ENCODE assay signal across 8 cellular contexts in the genomic region with DNA sequence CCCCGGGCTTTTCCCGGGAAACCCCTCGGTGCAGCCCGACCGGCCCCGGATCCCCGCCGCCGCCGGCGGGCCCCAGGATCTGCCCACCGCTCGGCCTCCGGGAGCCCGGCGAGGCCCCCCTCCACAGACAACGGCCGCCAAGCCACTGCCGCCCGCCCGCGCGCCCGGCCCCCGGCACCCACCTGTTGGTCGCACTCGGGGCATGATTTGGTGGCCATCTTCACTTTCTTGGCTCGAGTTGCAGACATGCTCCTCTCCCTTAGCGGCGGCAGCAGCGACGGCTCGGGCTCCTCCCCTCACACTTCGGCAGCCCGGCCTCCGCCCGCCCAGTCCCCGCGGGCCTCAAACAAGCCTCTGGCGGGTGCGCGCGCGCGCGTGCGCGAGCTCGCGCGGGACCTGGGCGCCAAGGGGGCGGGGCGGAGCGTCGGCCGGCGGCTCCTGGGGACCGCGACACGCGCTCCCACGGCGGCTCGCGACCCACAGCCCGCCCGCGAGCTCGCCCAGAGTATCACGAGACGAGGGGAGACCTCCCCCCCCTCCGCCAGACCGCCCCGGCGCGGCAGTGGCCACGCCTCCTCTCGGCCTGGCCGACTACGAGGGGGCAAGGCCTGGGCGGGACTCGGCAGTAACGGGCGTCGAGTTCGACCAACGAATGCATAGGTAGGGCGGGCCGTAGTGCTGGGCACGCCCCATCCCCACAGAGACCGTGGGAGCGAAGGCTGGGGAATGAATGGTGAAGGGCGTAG. TPM values are rescaled to one million over a fixed set of nuclear protein-coding genes. Genes with fewer than 3 reads are reported as not detected.
A peak's percentile ranks its signal among the peaks of the same experiment; 100 is the strongest.
DNase-seq lines count a peak whose midpoint lies in the region; ATAC-seq lines count a peak whose summit lies in the region.

A gene with protein sequence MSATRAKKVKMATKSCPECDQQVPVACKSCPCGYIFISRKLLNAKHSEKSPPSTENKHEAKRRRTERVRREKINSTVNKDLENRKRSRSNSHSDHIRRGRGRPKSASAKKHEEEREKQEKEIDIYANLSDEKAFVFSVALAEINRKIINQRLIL (minus strand): TSS at position 279 of the 746 bp plus-strand sequence. CDS start 31 bp downstream, at position 248.

- WGBS in mesenchymal stem cell = under 1% methylated on average over 57 of the region's 94 CpGs

- H2AK5ac ChIP-seq in mesenchymal stem cell (ENCODE audit: low read length, severe bottlenecking) = no peak within 1 kb of the TSS

- H3K18ac ChIP-seq in mesenchymal stem cell (ENCODE audit: low read depth in 1 of 2, low read length in 2 of 2) = peak within 1 kb of the TSS; percentile 58 to 62

- peak within 1 kb of the TSS; percentile 55 to 92 for H3K14ac ChIP-seq in mesenchymal stem cell (ENCODE audit: low read length in 2 of 2)

- H2BK5ac ChIP-seq in mesenchymal stem cell (ENCODE audit: low read depth, low read length, poor library complexity, severe bottlenecking) = peak within 1 kb of the TSS; percentile 76

- no peak within 1 kb of the TSS for H4K8ac ChIP-seq in mesenchymal stem cell (ENCODE audit: low read length)

- peak; percentile 96 for ATAC-seq in GM19468 (IDR thresholded peaks at IDR 0.05; ENCODE audit: extremely low read depth, unreplicated experiment)

- peak within 1 kb of the TSS; percentile 91 for H3K4ac ChIP-seq in mesenchymal stem cell (ENCODE audit: low read depth in 1 of 2, low read length in 2 of 2)

- peak; percentile 70 for DNase-seq in CMK (ENCODE audit: low read depth)
- DNase-seq in HS-5 (ENCODE audit: low read depth) = peak; percentile 37
- peak; percentile 83 for DNase-seq in NK-92 treated with Interleukin-12 subunit alpha and Interleukin-12 subunit beta, amount 100 ng/mL, for 24 hours (lab: John Stamatoyannopoulos, UW)
- peak; percentile 95 for DNase-seq in activated CD8-positive, alpha-beta memory T cell treated with anti-CD3 and anti-CD28 coated beads for 24 hours
- peak; percentile 81 to 87 (median 85) for DNase-seq in effector memory CD4-positive, alpha-beta T cell
- DNase-seq in mesenchymal stem cell = peak; percentile 96
- DNase-seq in stimulated activated CD8-positive, alpha-beta memory T cell treated with anti-CD3 and anti-CD28 coated beads, Interleukin-12 subunit alpha, Interleukin-12 subunit beta, amount 100 ng/mL, for 4 hours (ENCODE audit: low read depth) = peak; percentile 84

- peak within 1 kb of the TSS; percentile 98 for H2BK120ac ChIP-seq in mesenchymal stem cell (ENCODE audit: low read depth, low read length)

- no peak within 1 kb of the TSS for H3K23ac ChIP-seq in mesenchymal stem cell (ENCODE audit: low read length in 2 of 2)

- H3K9ac ChIP-seq in mesenchymal stem cell (ENCODE audit: low read length) = peak within 1 kb of the TSS; percentile 94

- no peaks in the 10 kb centered on the region for H3K36me3 ChIP-seq in effector memory CD4-positive, alpha-beta T cell (ENCODE audit: control insufficient read depth, insufficient read depth, low read length)
- no peaks in the 10 kb centered on the region for H3K36me3 ChIP-seq in mesenchymal stem cell (ENCODE audit: control insufficient read depth in 1 of 2, insufficient read depth in 2 of 2, low read depth in 1 of 2, low read length in 2 of 2)

- H4K91ac ChIP-seq in mesenchymal stem cell (ENCODE audit: low read length) = peak within 1 kb of the TSS; percentile 83

- no peaks in the 10 kb centered on the region for H3K4me1 ChIP-seq in effector memory CD4-positive, alpha-beta T cell (ENCODE audit: control insufficient read depth, insufficient read depth, low read length, poor library complexity, severe bottlenecking)
- peaks cover 5% of the 10 kb centered on the region for H3K4me1 ChIP-seq in mesenchymal stem cell (ENCODE audit: control insufficient read depth, insufficient read depth, low read depth, low read length)

- H3K4me3 ChIP-seq in effector memory CD4-positive, alpha-beta T cell (ENCODE audit: insufficient read depth, low read depth, low read length, poor library complexity, severe bottlenecking) = peak within 1 kb of the TSS; percentile 81
- H3K4me3 ChIP-seq in mesenchymal stem cell (ENCODE audit: insufficient read depth in 1 of 2, low read depth in 1 of 2, low read length in 2 of 2) = peak within 1 kb of the TSS; percentile 78 to 87

- peak within 1 kb of the TSS; percentile 89 for H2BK15ac ChIP-seq in mesenchymal stem cell (ENCODE audit: low read depth, poor library complexity, severe bottlenecking)

- no peaks in the 10 kb centered on the region for H3K9me3 ChIP-seq in effector memory CD4-positive, alpha-beta T cell (ENCODE audit: control insufficient read depth, low read length)
- H3K9me3 ChIP-seq in mesenchymal stem cell (ENCODE audit: control insufficient read depth, low read length) = no peaks in the 10 kb centered on the region

- no peak within 1 kb of the TSS for H2BK12ac ChIP-seq in mesenchymal stem cell (ENCODE audit: low read length in 2 of 2)

- H3K4me2 ChIP-seq in mesenchymal stem cell (ENCODE audit: low read length, poor library complexity, severe bottlenecking) = peak within 1 kb of the TSS; percentile 74

- H3K79me1 ChIP-seq in mesenchymal stem cell (replicated peaks; ENCODE audit: low read length, poor library complexity, severe bottlenecking) = no peaks in the 10 kb centered on the region

- H2AFZ ChIP-seq in mesenchymal stem cell (ENCODE audit: low read depth, low read length) = peak within 1 kb of the TSS; percentile 29

- H3K27ac ChIP-seq in effector memory CD4-positive, alpha-beta T cell (ENCODE audit: insufficient read depth, low read length, poor library complexity, severe bottlenecking) = peak within 1 kb of the TSS; percentile 72
- peak within 1 kb of the TSS; percentile 56 for H3K27ac ChIP-seq in mesenchymal stem cell (ENCODE audit: low read length, poor library complexity, severe bottlenecking)

- no peaks in the 10 kb centered on the region for H3K27me3 ChIP-seq in effector memory CD4-positive, alpha-beta T cell (replicated peaks; ENCODE audit: control insufficient read depth, insufficient read depth, low read length, poor library complexity, severe bottlenecking)
- no peaks in the 10 kb centered on the region for H3K27me3 ChIP-seq in mesenchymal stem cell (ENCODE audit: control insufficient read depth in 1 of 2, insufficient read depth in 1 of 2, low read length in 2 of 2)

RNA-seq across cellular contexts. Expression of the gene that starts here (rescaled TPM):
- polyA plus RNA-seq in mesenchymal stem cell (2013, experiment 1 of 2) = 15.3 TPM
- polyA plus RNA-seq in mesenchymal stem cell (2013, experiment 2 of 2) = 16.3 TPM

Comparison
In these comparisons a context has a peak if more than half of its experiments do, and no peak if none do; other contexts are left out.
1. Peak in every context shown above with its lines: DNase-seq, ATAC-seq, H3K4me3 ChIP-seq and H3K27ac ChIP-seq.
2. DNase-seq: peak in every context shown above with its lines; median percentile 96 in mesenchymal stem cell; 95 in activated CD8-positive, alpha-beta memory T cell treated with anti-CD3 and anti-CD28 coated beads for 24 hours; 85 in effector memory CD4-positive, alpha-beta T cell; 84 in stimulated activated CD8-positive, alpha-beta memory T cell treated with anti-CD3 and anti-CD28 coated beads, Interleukin-12 subunit alpha, Interleukin-12 subunit beta, amount 100 ng/mL, for 4 hours; 83 in NK-92 treated with Interleukin-12 subunit alpha and Interleukin-12 subunit beta, amount 100 ng/mL, for 24 hours; 70 in CMK; 37 in HS-5.